ENCODE assay signal across 9 cellular contexts in the genomic region with DNA sequence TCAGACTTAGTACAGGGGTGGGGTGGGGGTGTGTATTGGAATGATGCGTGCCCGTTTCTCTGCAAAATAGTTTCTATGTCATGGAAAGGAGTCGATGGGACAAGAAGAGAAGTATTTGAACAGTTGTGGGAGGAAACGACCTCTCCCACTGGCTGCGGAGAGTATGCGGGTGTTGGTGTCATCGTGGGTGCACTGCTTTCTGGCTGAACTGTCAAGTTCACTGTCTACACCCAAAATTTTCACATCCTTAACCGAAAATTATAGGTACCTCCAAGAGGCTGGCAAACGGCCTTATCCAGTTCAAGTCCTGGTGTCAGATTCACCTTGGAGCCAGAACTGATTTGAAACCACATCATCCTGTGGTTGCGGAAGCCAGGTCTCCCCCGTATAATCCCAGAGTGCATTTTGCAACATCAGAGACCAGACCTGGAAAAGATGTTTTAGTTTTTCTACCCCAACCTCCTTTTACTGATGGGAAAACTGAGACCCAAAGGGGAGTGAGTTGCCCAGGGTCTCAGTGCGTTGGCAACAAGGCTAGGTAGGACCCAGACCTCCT. TPM values are rescaled to one million over a fixed set of nuclear protein-coding genes. Genes with fewer than 3 reads are reported as not detected.
DNase-seq lines count a peak whose midpoint lies in the region; ATAC-seq and TF ChIP-seq lines count a peak whose summit lies in the region.
"Had no signal": no experiment of that assay in that cellular context is flagged by ENCODE, and none has a peak within 500 bp of the region (broad histone marks: within the 10 kb centered on the region; RNA-seq: fewer than 3 reads in every experiment).

No MANE protein-coding gene starts in this region.

- no peak overlapping the region for H4K8ac ChIP-seq in neuronal stem cell (ENCODE audit: low read depth, low read length)

- no peak for DNase-seq in OCI-LY7 (ENCODE audit: low spot score)
- no peak for DNase-seq in neuronal stem cell (ENCODE audit: low spot score)
- no peak for DNase-seq in erythroblast (lab: John Stamatoyannopoulos, UW)
- DNase-seq in activated gamma-delta T cell (lab: John Stamatoyannopoulos, UW): no peak
- DNase-seq in HPDE6-E6E7 (ENCODE audit: extremely low spot score): no peak

- no peak overlapping the region for H2BK12ac ChIP-seq in neuronal stem cell (ENCODE audit: low read length)

- H3K9me3 ChIP-seq in OCI-LY7 (ENCODE audit: low read length) (no peaks in the 10 kb centered on the region), duodenal mucosa (ENCODE audit: control insufficient read depth in 1 of 2, low read length in 2 of 2) (no peaks in the 10 kb centered on the region), neuronal stem cell (replicated peaks in 1 of 2; ENCODE audit: control insufficient read depth in 2 of 2, insufficient read depth in 1 of 2, low read depth in 1 of 2, low read length in 2 of 2) (no peaks in the 10 kb centered on the region)

- H2AK5ac ChIP-seq in neuronal stem cell (ENCODE audit: low read depth, low read length): no peak overlapping the region

- H3K9ac ChIP-seq in duodenal mucosa (ENCODE audit: low read depth in 1 of 2, low read length in 2 of 2) (peak overlapping the region; percentile 29 to 73), neuronal stem cell (ENCODE audit: low read depth, low read length, poor library complexity) (no peak overlapping the region)

- TF ChIP-seq CTCF in OCI-LY7 (conservative IDR thresholded peaks at IDR 0.05; ENCODE audit: low read length): no peak

- peaks cover 11% of the 10 kb centered on the region for H3K79me1 ChIP-seq in neuronal stem cell (ENCODE audit: low read depth, low read length)

- H3K14ac ChIP-seq in neuronal stem cell (ENCODE audit: low read length): no peak overlapping the region

- no peaks in the 10 kb centered on the region; the same call in 1 of the 2 replicates for H4K20me1 ChIP-seq in OCI-LY7 (ENCODE audit: insufficient read depth, low read length)

- BruUV-seq in OCI-LY7 (replicated peaks; lab: Mats Ljungman, UMichigan): TSS peak; percentile 98

- peaks cover 33% of the 10 kb centered on the region for H3K79me2 ChIP-seq in OCI-LY7 (ENCODE audit: insufficient read depth, low read depth, low read length)

- TF ChIP-seq POLR2A in erythroblast (IDR thresholded peaks at IDR 0.05; ENCODE audit: low read length): no peak

- H3K4me1 ChIP-seq in OCI-LY7 (ENCODE audit: insufficient read depth, low read length, poor library complexity, severe bottlenecking): peaks cover 25% of the 10 kb centered on the region
- H3K4me1 ChIP-seq in duodenal mucosa (ENCODE audit: control insufficient read depth in 1 of 2, insufficient read depth in 2 of 2, low read length in 2 of 2): peaks cover 15 to 19% of the 10 kb centered on the region in 2 donors
- peaks cover 28 to 38% of the 10 kb centered on the region in 2 donors for H3K4me1 ChIP-seq in neuronal stem cell (ENCODE audit: control insufficient read depth in 2 of 2, insufficient read depth in 1 of 2, low read depth in 1 of 2, low read length in 2 of 2)

- H2AFZ ChIP-seq in OCI-LY7 (ENCODE audit: low read length) (peak overlapping the region; percentile 98), neuronal stem cell (ENCODE audit: low read length) (peak overlapping the region; percentile 89)

- POLR2A ChIA-PET in OCI-LY7 (lab: Charles Lee): interaction anchor here (0.7 to 4.9 kb wide), 3 partner anchors 10 to 157 kb away, joined by 3 to 57 read pairs (median 4); a partner anchor contains a TSS

- H3K36me3 ChIP-seq in OCI-LY7 (ENCODE audit: insufficient read depth, low read length) (peaks cover 34% of the 10 kb centered on the region), duodenal mucosa (ENCODE audit: control insufficient read depth in 1 of 2, insufficient read depth in 2 of 2, low read length in 2 of 2) (peaks cover 22 to 28% of the 10 kb centered on the region in 2 donors), neuronal stem cell (replicated peaks in 1 of 2; ENCODE audit: control insufficient read depth in 2 of 2, insufficient read depth in 2 of 2, low read length in 2 of 2) (peaks cover 30 to 35% of the 10 kb centered on the region in 2 donors)

- CTCF ChIA-PET in OCI-LY7 (lab: Charles Lee; ENCODE audit: unreplicated experiment): no interaction called here

- WGBS in neuronal stem cell (ENCODE audit: extremely low coverage in 2 of 2, insufficient read length in 2 of 2, insufficient replicate concordance in 1 of 2), 2 donors: no CpG with 5 or more reads among the region's 12 CpGs

- H4K91ac ChIP-seq in neuronal stem cell (ENCODE audit: low read depth, low read length, poor library complexity): no peak overlapping the region

- ATAC-seq in GM18499 (IDR thresholded peaks at IDR 0.05; ENCODE audit: insufficient read depth, unreplicated experiment): peak; percentile 3
- no peak for ATAC-seq in GM18517 (IDR thresholded peaks at IDR 0.05; ENCODE audit: unreplicated experiment)

- H2BK5ac ChIP-seq in neuronal stem cell (ENCODE audit: low read length): no peak overlapping the region

- H3K23ac ChIP-seq in neuronal stem cell (ENCODE audit: low read depth, low read length, poor library complexity): no peak overlapping the region

- H3K18ac ChIP-seq in neuronal stem cell (ENCODE audit: low read length): no peak overlapping the region

- no peak overlapping the region for H2BK120ac ChIP-seq in neuronal stem cell (ENCODE audit: low read depth, low read length)

- no peak overlapping the region for H3K4ac ChIP-seq in neuronal stem cell (ENCODE audit: low read length)

- H3K27ac ChIP-seq in OCI-LY7 (ENCODE audit: low read depth, low read length, poor library complexity, severe bottlenecking): peak overlapping the region; percentile 20
- H3K27ac ChIP-seq in duodenal mucosa (ENCODE audit: low read depth, low read length): peak overlapping the region; percentile 7
- H3K27ac ChIP-seq in neuronal stem cell (replicated peaks; ENCODE audit: low read length): peak overlapping the region; percentile 15

- no peaks in the 10 kb centered on the region for H3K9me2 ChIP-seq in OCI-LY7 (ENCODE audit: insufficient read depth, low read length)

- peak overlapping the region; percentile 77 for H3K4me2 ChIP-seq in OCI-LY7 (ENCODE audit: low read length)
- H3K4me2 ChIP-seq in neuronal stem cell (ENCODE audit: insufficient read depth, low read length, poor library complexity, severe bottlenecking): peak overlapping the region; percentile 32

- intact Hi-C loops in OCI-LY7 (cut with micrococcal nuclease; ENCODE audit: unreplicated experiment): loop anchor here (5.0 kb wide), 2 partner anchors 311 to 406 kb away; a partner anchor contains a TSS

- H3K27me3 ChIP-seq in duodenal mucosa (ENCODE audit: control insufficient read depth in 1 of 2, insufficient read depth in 2 of 2, low read length in 2 of 2) (peaks cover 2 to 3% of the 10 kb centered on the region in 2 donors), neuronal stem cell (ENCODE audit: control insufficient read depth in 3 of 3, insufficient read depth in 3 of 3, low read depth in 1 of 3, low read length in 3 of 3) (no peaks in the 10 kb centered on the region)

- H3K4me3 ChIP-seq in OCI-LY7 (ENCODE audit: low read depth, low read length, poor library complexity, severe bottlenecking): peak overlapping the region; percentile 76
- H3K4me3 ChIP-seq in duodenal mucosa (ENCODE audit: low read depth in 1 of 2, low read length in 2 of 2): peak overlapping the region; percentile 70 to 84
- peak overlapping the region; percentile 46 to 74 for H3K4me3 ChIP-seq in neuronal stem cell (ENCODE audit: low read length in 2 of 2)

- no peak overlapping the region for H2BK15ac ChIP-seq in neuronal stem cell (ENCODE audit: low read length)

RNA-seq across cellular contexts. Expression of a gene that starts 0.5 kb away (rescaled TPM):
- 146 and 185 TPM in 2 replicates for total RNA-seq in OCI-LY7 (2014; rRNA removed; shearing (Covaris generic))
- total RNA-seq in OCI-LY7 (2022): 216 and 221 TPM in 2 replicates
- polyA plus RNA-seq in neuronal stem cell (2013, experiment 1 of 2): 208 TPM
- 198 TPM for polyA plus RNA-seq in neuronal stem cell (2013, experiment 2 of 2)

RNA-seq across cellular contexts. Expression of a gene that starts 2.0 kb away (rescaled TPM):
- total RNA-seq in OCI-LY7 (2014; rRNA removed; shearing (Covaris generic)): not detected in 2 replicates
- not detected in 2 replicates for total RNA-seq in OCI-LY7 (2022)
- polyA plus RNA-seq in neuronal stem cell (2013, experiment 1 of 2): 2.9 TPM
- polyA plus RNA-seq in neuronal stem cell (2013, experiment 2 of 2): 2.7 TPM
- total RNA-seq: T-helper 2 cell treated with Interferon-gamma antibody and Interleukin-4, amounts not matched to agents 100 ng/mL and 5 ng/mL, for 36 hours had no signal

RNA-seq across cellular contexts. Expression of a gene that starts 11.4 kb away (rescaled TPM):
- total RNA-seq in OCI-LY7 (2014; rRNA removed; shearing (Covaris generic)): 5.3 and 6.4 TPM in 2 replicates
- total RNA-seq in OCI-LY7 (2022): 16.4 and 19.7 TPM in 2 replicates
- 77.7 TPM for polyA plus RNA-seq in neuronal stem cell (2013, experiment 1 of 2)
- 73.2 TPM for polyA plus RNA-seq in neuronal stem cell (2013, experiment 2 of 2)

RNA-seq across cellular contexts. Expression of a gene that starts 44.8 kb away (rescaled TPM):
- total RNA-seq in OCI-LY7 (2014; rRNA removed; shearing (Covaris generic)): not detected in 2 replicates
- not detected in 2 replicates for total RNA-seq in OCI-LY7 (2022)
- polyA plus RNA-seq in neuronal stem cell (2013, experiment 1 of 2): not detected
- polyA plus RNA-seq in neuronal stem cell (2013, experiment 2 of 2): not detected
- total RNA-seq: T-helper 2 cell treated with Interferon-gamma antibody and Interleukin-4, amounts not matched to agents 100 ng/mL and 5 ng/mL, for 36 hours had no signal

RNA-seq across cellular contexts. Expression of a gene that starts 54.3 kb away (rescaled TPM):
- 0.28 TPM in 1 of 2 replicates, not detected in the other for total RNA-seq in OCI-LY7 (2014; rRNA removed; shearing (Covaris generic))
- total RNA-seq in OCI-LY7 (2022): 1.1 and 1.2 TPM in 2 replicates
- polyA plus RNA-seq in neuronal stem cell (2013, experiment 1 of 2): 0.24 TPM
- polyA plus RNA-seq in neuronal stem cell (2013, experiment 2 of 2): 0.22 TPM
